In genomic region chr5:97575322-97575721, GRCh38 we compare ENCODE assay signal across 19 cellular contexts.
"Had no signal": no experiment of that assay in that cellular context is flagged by ENCODE, and none has a peak within 500 bp of the region (broad histone marks: within the 10 kb centered on the region; RNA-seq: fewer than 3 reads in every experiment).

No MANE protein-coding gene starts in this region.

- H3K4me3 ChIP-seq: colonic mucosa, dorsolateral prefrontal cortex, esophagus muscularis mucosa, gastrocnemius medialis, heart right ventricle, left lung, lower lobe of right lung, mucosa of descending colon had no signal

- DNase-seq: colonic mucosa; dermis blood vessel endothelial cell; dorsolateral prefrontal cortex; effector CD4-positive, alpha-beta T cell; effector memory CD4-positive, alpha-beta T cell; foreskin melanocyte; gastrocnemius medialis; glutamatergic neuron; head of caudate nucleus; heart right ventricle; hippocampal formation; left cardiac atrium; left lung; left ventricle myocardium superior; lower lobe of right lung; mesenchymal stem cell; mucosa of descending colon; naive B cell had no signal

- H3K27ac ChIP-seq: colonic mucosa, dorsolateral prefrontal cortex, esophagus muscularis mucosa, gastrocnemius medialis, heart right ventricle, left lung, lower lobe of right lung had no signal

- ATAC-seq: gastrocnemius medialis, heart right ventricle, left cardiac atrium, left lung, left ventricle myocardium superior, lower lobe of right lung, mucosa of descending colon had no signal
